21 cellular contexts compared by ENCODE assay signal in genomic region chr1:36675106-36675505, GRCh38.
"Had no signal": no experiment of that assay in that cellular context is flagged by ENCODE, and none has a peak within 500 bp of the region (broad histone marks: within the 10 kb centered on the region; RNA-seq: fewer than 3 reads in every experiment).

No MANE protein-coding gene starts in this region.

- DNase-seq: IMR-90, Karpas-422, KG1, MG63, NCI-H1092, NCI-H1436, NCI-H187, NCI-H2029, NCI-H2081 treated with DMSO at 0.1 percent for 48 hours, NCI-H2171, NCI-H226, NCI-H446, NCI-H510A, NCI-H524 treated with DMSO at 0.1 percent for 48 hours, NCI-H69, NCI-H774, Right ventricle myocardium superior, RPMI8226, SK-N-SH had no signal

- H3K9ac ChIP-seq: SK-N-SH had no signal

- FAIRE-seq: HepG2, RCC 7860 had no signal

- H3K4me3 ChIP-seq: MG63 had no signal

- ATAC-seq: HepG2 had no signal

- H3K9me3 ChIP-seq: MG63, SK-N-SH had no signal

- H3K36me3 ChIP-seq: MG63 had no signal

- H3K4me2 ChIP-seq: SK-N-SH had no signal
